ENCODE assay signal across 8 cellular contexts in genomic region chr6:136793348-136793747, GRCh38. TPM values are rescaled to one million over a fixed set of nuclear protein-coding genes. Genes with fewer than 3 reads are reported as not detected.
DNase-seq lines count a peak whose midpoint lies in the region; ATAC-seq and TF ChIP-seq lines count a peak whose summit lies in the region.

No MANE protein-coding gene starts in this region.

- POLR2A ChIA-PET in activated CD8-positive, alpha-beta T cell treated with anti-CD3 and anti-CD28 coated beads for 36 hours (lab: Charles Lee): interaction anchor here (1.0 to 2.9 kb wide), 10 partner anchors 30 to 503 kb away, joined by 3 to 29 read pairs (median 8); partner anchors contain the start of genes BCLAF1 and PEX7

- DNase-seq in activated naive CD4-positive, alpha-beta T cell (lab: John Stamatoyannopoulos, UW): no peak
- peak; percentile 50 for DNase-seq in activated CD8-positive, alpha-beta T cell treated with anti-CD3 and anti-CD28 coated beads for 36 hours
- DNase-seq in kidney epithelial cell (ENCODE audit: low read depth) (no peak), type B pancreatic cell (ENCODE audit: extremely low spot score, unreplicated experiment) (no peak), cerebellum (ENCODE audit: low spot score) (no peak), SKM-1 treated with dmso at 0.1 percent for 144 hours (lab: John Stamatoyannopoulos, UW; ENCODE audit: unreplicated experiment) (no peak), H4 (ENCODE audit: low spot score) (no peak)

- H3K36me3 ChIP-seq in kidney epithelial cell (ENCODE audit: control insufficient read depth, insufficient read depth, low read length): no peaks in the 10 kb centered on the region

- H3K27me3 ChIP-seq in kidney epithelial cell (ENCODE audit: control insufficient read depth, insufficient read depth, low read length): no peaks in the 10 kb centered on the region

- no peak for TF ChIP-seq CTCF in activated CD8-positive, alpha-beta T cell treated with anti-CD3 and anti-CD28 coated beads for 36 hours (IDR thresholded peaks at IDR 0.05)
- TF ChIP-seq CTCF in kidney epithelial cell (IDR thresholded peaks at IDR 0.05; ENCODE audit: insufficient read depth, low read length, poor library complexity, severe bottlenecking): no peak
- no peak for TF ChIP-seq CTCF in type B pancreatic cell (conservative IDR thresholded peaks at IDR 0.05)

- CTCF ChIA-PET in activated CD8-positive, alpha-beta T cell treated with anti-CD3 and anti-CD28 coated beads for 36 hours (lab: Charles Lee): interaction anchor here (1.1 to 6.3 kb wide), 18 partner anchors 10 to 186 kb away, joined by 3 to 370 read pairs (median 13); no protein-coding TSS in a partner anchor

- peak overlapping the region; percentile 95 for H3K4me3 Mint-ChIP-seq in activated naive CD4-positive, alpha-beta T cell treated with anti-CD3 and anti-CD28 coated beads, Interleukin-2, amount 50 U/mL, for 24 hours
- H3K4me3 Mint-ChIP-seq in activated CD8-positive, alpha-beta T cell treated with anti-CD3 and anti-CD28 coated beads for 36 hours: peak overlapping the region; percentile 83
- H3K4me3 Mint-ChIP-seq in type B pancreatic cell: peak overlapping the region; percentile 94

- no peaks in the 10 kb centered on the region for H3K36me3 Mint-ChIP-seq in activated naive CD4-positive, alpha-beta T cell treated with anti-CD3 and anti-CD28 coated beads, Interleukin-2, amount 50 U/mL, for 24 hours
- peaks cover 3% of the 10 kb centered on the region for H3K36me3 Mint-ChIP-seq in activated CD8-positive, alpha-beta T cell treated with anti-CD3 and anti-CD28 coated beads for 36 hours (ENCODE audit: low read depth)
- no peaks in the 10 kb centered on the region for H3K36me3 Mint-ChIP-seq in type B pancreatic cell

- peak overlapping the region; percentile 97 for H3K27ac Mint-ChIP-seq in activated naive CD4-positive, alpha-beta T cell treated with anti-CD3 and anti-CD28 coated beads, Interleukin-2, amount 50 U/mL, for 24 hours
- H3K27ac Mint-ChIP-seq in activated CD8-positive, alpha-beta T cell treated with anti-CD3 and anti-CD28 coated beads for 36 hours: peak overlapping the region; percentile 96
- H3K27ac Mint-ChIP-seq in type B pancreatic cell: peak overlapping the region; percentile 88

- no peak for ATAC-seq in activated CD8-positive, alpha-beta T cell treated with anti-CD3 and anti-CD28 coated beads for 36 hours

- peaks cover 34% of the 10 kb centered on the region for H3K4me1 Mint-ChIP-seq in activated naive CD4-positive, alpha-beta T cell treated with anti-CD3 and anti-CD28 coated beads, Interleukin-2, amount 50 U/mL, for 24 hours
- H3K4me1 Mint-ChIP-seq in activated CD8-positive, alpha-beta T cell treated with anti-CD3 and anti-CD28 coated beads for 36 hours (ENCODE audit: low read depth): peaks cover 27% of the 10 kb centered on the region
- peaks cover 5% of the 10 kb centered on the region for H3K4me1 Mint-ChIP-seq in type B pancreatic cell (ENCODE audit: unreplicated experiment)

- H3K27me3 Mint-ChIP-seq in activated naive CD4-positive, alpha-beta T cell treated with anti-CD3 and anti-CD28 coated beads, Interleukin-2, amount 50 U/mL, for 24 hours: no peaks in the 10 kb centered on the region
- no peaks in the 10 kb centered on the region for H3K27me3 Mint-ChIP-seq in activated CD8-positive, alpha-beta T cell treated with anti-CD3 and anti-CD28 coated beads for 36 hours
- peaks cover 26% of the 10 kb centered on the region for H3K27me3 Mint-ChIP-seq in type B pancreatic cell

- H3K4me3 ChIP-seq in kidney epithelial cell (ENCODE audit: low read depth, low read length): peak overlapping the region; percentile 75

- intact Hi-C loops in activated CD8-positive, alpha-beta T cell treated with anti-CD3 and anti-CD28 coated beads for 36 hours (cut with micrococcal nuclease): loop anchor here (1.0 kb wide), 1 partner anchor 149 kb away; no protein-coding TSS in a partner anchor

- no peaks in the 10 kb centered on the region for H3K9me3 Mint-ChIP-seq in activated naive CD4-positive, alpha-beta T cell treated with anti-CD3 and anti-CD28 coated beads, Interleukin-2, amount 50 U/mL, for 24 hours
- no peaks in the 10 kb centered on the region for H3K9me3 Mint-ChIP-seq in activated CD8-positive, alpha-beta T cell treated with anti-CD3 and anti-CD28 coated beads for 36 hours
- peaks cover 7% of the 10 kb centered on the region for H3K9me3 Mint-ChIP-seq in type B pancreatic cell

RNA-seq across cellular contexts. Expression of gene MAP3K5, which starts 1.1 kb away (rescaled TPM):
- 1 to 10 TPM; 4.4 to 4.6 TPM for total RNA-seq in activated CD8-positive, alpha-beta T cell treated with anti-CD3 and anti-CD28 coated beads for 36 hours
- 5.7 TPM in 2 replicates for total RNA-seq in kidney epithelial cell
- total RNA-seq in type B pancreatic cell (ENCODE audit: low replicate concordance): 4.7 and 9.9 TPM in 2 replicates
- 12.5 TPM for total RNA-seq in cerebellum
- total RNA-seq in H4 (2014; rRNA removed; shearing (Covaris generic)): 2.1 and 2.2 TPM in 2 replicates

RNA-seq across cellular contexts. Expression of gene PEX7, which starts 29.0 kb away (rescaled TPM):
- 1 to 10 TPM; 4.5 to 6.0 TPM for total RNA-seq in activated CD8-positive, alpha-beta T cell treated with anti-CD3 and anti-CD28 coated beads for 36 hours
- 11.9 and 17.8 TPM in 2 replicates for total RNA-seq in kidney epithelial cell
- 5.4 and 7.1 TPM in 2 replicates for total RNA-seq in type B pancreatic cell (ENCODE audit: low replicate concordance)
- total RNA-seq in cerebellum: 7.0 TPM
- 7.2 and 8.2 TPM in 2 replicates for total RNA-seq in H4 (2014; rRNA removed; shearing (Covaris generic))
